Comparison of ENCODE assay signal across 8 cellular contexts in the genomic region with DNA sequence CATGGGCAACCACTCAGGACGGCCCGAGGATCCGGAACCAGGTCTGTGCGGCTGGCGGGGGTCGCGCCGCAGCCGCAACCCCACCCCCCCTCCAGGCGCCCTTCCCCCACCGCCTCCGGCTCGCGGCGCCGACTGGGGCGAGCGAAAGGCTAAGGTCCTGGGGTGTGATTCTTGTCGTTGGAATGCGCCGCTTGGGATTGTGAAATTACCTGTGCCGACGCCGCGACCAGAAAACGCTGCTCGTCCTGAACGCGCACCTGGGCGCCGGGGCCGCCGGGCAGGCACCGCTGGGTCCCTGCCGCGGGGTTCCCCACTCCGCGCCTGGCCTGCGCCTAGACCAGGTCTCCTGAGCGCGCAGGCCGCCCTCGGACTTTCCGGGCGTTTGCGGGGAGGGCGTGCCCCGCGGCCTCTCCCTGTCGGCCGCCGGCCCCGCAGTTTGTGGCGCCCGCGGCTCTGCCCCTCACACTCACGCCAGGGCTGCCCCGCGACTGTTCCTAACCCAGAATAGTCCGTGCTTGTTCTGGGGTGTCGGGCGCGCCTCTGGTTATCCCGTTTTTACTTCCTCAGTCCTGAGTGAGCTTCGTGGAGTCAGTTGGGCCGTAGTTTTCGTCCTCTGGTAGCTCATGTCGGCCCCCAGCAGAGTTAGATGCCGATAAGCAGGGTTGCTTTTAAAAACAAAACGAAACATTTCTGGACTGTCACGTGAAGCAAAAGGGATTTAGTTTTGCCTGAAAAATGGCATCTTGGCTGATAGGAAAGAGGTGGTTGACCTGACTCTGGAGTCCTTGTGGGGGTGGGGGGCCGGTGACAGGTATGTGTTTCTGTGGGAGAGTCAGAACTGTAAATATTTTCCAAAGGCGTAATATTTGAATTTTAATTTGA.
A peak's percentile ranks its signal among the peaks of the same experiment; 100 is the strongest.
DNase-seq lines count a peak whose midpoint lies in the region; ATAC-seq and TF ChIP-seq lines count a peak whose summit lies in the region.

No MANE protein-coding gene starts in this region.

- TF ChIP-seq CTCF in GM10266 (IDR thresholded peaks at IDR 0.05; ENCODE audit: control insufficient read depth, insufficient read depth, low read depth, missing control alignments) (no peak), gastroesophageal sphincter (IDR thresholded peaks at IDR 0.05) (no peak), omental fat pad (IDR thresholded peaks at IDR 0.05) (no peak)

- peaks cover 8% of the 10 kb centered on the region for H3K27me3 ChIP-seq in gastroesophageal sphincter

- peak; percentile 56 for DNase-seq in GM10266 (ENCODE audit: extremely low spot score)
- no peak for DNase-seq in Jurkat, Clone E6-1 (ENCODE audit: low read depth, low spot score)
- DNase-seq in activated CD8-positive, alpha-beta memory T cell treated with anti-CD3 and anti-CD28 coated beads, Interleukin-2, amount 50 U/mL, for 4 hours, result peak; percentile 21
- DNase-seq in omental fat pad (ENCODE audit: low spot score), result peak; percentile 40
- no peak for DNase-seq in central memory CD4-positive, alpha-beta T cell

- no peak for TF ChIP-seq POLR2A in gastroesophageal sphincter (IDR thresholded peaks at IDR 0.05)

- TF ChIP-seq EP300 in gastroesophageal sphincter (IDR thresholded peaks at IDR 0.05), result no peak

- H3K9me3 ChIP-seq in gastroesophageal sphincter, result no peaks in the 10 kb centered on the region

- WGBS in gastroesophageal sphincter (ENCODE audit: low coverage in 1 of 2), 2 donors, result 37% methylated on average over 3 of the region's 73 CpGs; no CpG with 5 or more reads in 1 of the 2 donors

- H3K4me3 ChIP-seq in Jurkat, Clone E6-1 (ENCODE audit: low read length), result peak overlapping the region; percentile 50
- peak overlapping the region; percentile 53 to 77 for H3K4me3 ChIP-seq in gastroesophageal sphincter

- H3K4me1 ChIP-seq in gastroesophageal sphincter, result peaks cover 0 to 20% (median 6%) of the 10 kb centered on the region in 3 donors

- ATAC-seq in GM21723 (IDR thresholded peaks at IDR 0.05; ENCODE audit: unreplicated experiment), result peak; percentile 29
- peak; percentile 21 for ATAC-seq in gastroesophageal sphincter
- ATAC-seq in omental fat pad (ENCODE audit: low FRiP score), result peak; percentile 68
- no peak for ATAC-seq in GM18873 (IDR thresholded peaks at IDR 0.05; ENCODE audit: low FRiP score, unreplicated experiment)

- H3K36me3 ChIP-seq in gastroesophageal sphincter, result no peaks in the 10 kb centered on the region

- peak overlapping the region in 3 of 4 donors; percentile 73 to 75 (median 74) for H3K27ac ChIP-seq in gastroesophageal sphincter

Comparison
In these comparisons a context has a peak if more than half of its experiments do, and no peak if none do; other contexts are left out.
1. DNase-seq: peak in GM10266 (single experiment), activated CD8-positive, alpha-beta memory T cell treated with anti-CD3 and anti-CD28 coated beads, Interleukin-2, amount 50 U/mL, for 4 hours (single experiment) and omental fat pad (single experiment); none in Jurkat, Clone E6-1 (single experiment) and central memory CD4-positive, alpha-beta T cell (single experiment).